Comparison of ENCODE assay signal across 27 cellular contexts in genomic region chr12:5581616-5582367, GRCh38.
A peak's percentile ranks its signal among the peaks of the same experiment; 100 is the strongest.
DNase-seq lines count a peak whose midpoint lies in the region; ATAC-seq and TF ChIP-seq lines count a peak whose summit lies in the region.
"Had no signal": no experiment of that assay in that cellular context is flagged by ENCODE, and none has a peak within 500 bp of the region (broad histone marks: within the 10 kb centered on the region; RNA-seq: fewer than 3 reads in every experiment).

No MANE protein-coding gene starts in this region.

- TF ChIP-seq POLR2A in vagina (IDR thresholded peaks at IDR 0.05), result no peak

- TF ChIP-seq CTCF in chondrocyte (IDR thresholded peaks at IDR 0.05), result no peak
- no peak for TF ChIP-seq CTCF in nephron progenitor cell (IDR thresholded peaks at IDR 0.05)
- no peak for TF ChIP-seq CTCF in vagina (IDR thresholded peaks at IDR 0.05)

- H3K36me3 Mint-ChIP-seq in chondrocyte (ENCODE audit: low read depth) (no peaks in the 10 kb centered on the region), nephron progenitor cell (ENCODE audit: low read depth) (no peaks in the 10 kb centered on the region)
- H3K36me3 Mint-ChIP-seq in activated CD8-positive, alpha-beta T cell treated with anti-CD3 and anti-CD28 coated beads, Interleukin-2, amount 10 ng/mL, durations not matched to agents 7 days and 5 days (ENCODE audit: low read depth), result no peaks in the 10 kb centered on the region
- H3K36me3 Mint-ChIP-seq: activated naive CD8-positive, alpha-beta T cell treated with anti-CD3 and anti-CD28 coated beads, Interleukin-2, amount 10 ng/mL, durations not matched to agents 7 days and 5 days; IgD-negative memory B cell had no signal

- ATAC-seq in left cardiac atrium (peak; percentile 64 to 75), HG02885 (IDR thresholded peaks at IDR 0.05; ENCODE audit: poor library complexity, unreplicated experiment) (no peak)
- ATAC-seq in activated CD8-positive, alpha-beta T cell treated with anti-CD3 and anti-CD28 coated beads, Interleukin-2, amount 10 ng/mL, durations not matched to agents 7 days and 5 days, result no peak
- ATAC-seq: activated T-cell treated with anti-CD3 and anti-CD28 coated beads, Interleukin-2, amount 50 U/mL, for 4 hours; esophagus mucosa; foreskin keratinocyte; Panc1 had no signal

- POLR2A ChIA-PET in activated CD8-positive, alpha-beta T cell treated with anti-CD3 and anti-CD28 coated beads, Interleukin-2, amount 10 ng/mL, durations not matched to agents 7 days and 5 days (lab: Charles Lee), result no interaction called here

- DNase-seq in chondrocyte (ENCODE audit: low spot score) (no peak), left cardiac atrium (peak; percentile 64), nephron progenitor cell (no peak), vagina (ENCODE audit: extremely low spot score in 2 of 2) (no peak), iPS-NIHi11 (ENCODE audit: low spot score) (no peak)
- no peak for DNase-seq in activated CD8-positive, alpha-beta T cell treated with anti-CD3 and anti-CD28 coated beads, Interleukin-2, amount 10 ng/mL, durations not matched to agents 7 days and 5 days
- DNase-seq: activated CD4-positive, alpha-beta T cell treated with anti-CD3 and anti-CD28 coated beads, Interleukin-2, amount 50 U/mL, for 1 hour; activated gamma-delta T cell treated with Interleukin-2 at 50 U/mL for 16 hours; activated naive CD8-positive, alpha-beta T cell treated with anti-CD3 and anti-CD28 coated beads, Interleukin-2, amount 10 ng/mL, durations not matched to agents 7 days and 5 days; activated T-cell treated with anti-CD3 and anti-CD28 coated beads, Interleukin-2, amount 50 U/mL, for 4 hours; caudate nucleus; COR-L47; foreskin keratinocyte; H9; head of caudate nucleus; NCI-H1436 treated with DMSO at 0.1 percent for 48 hours; NCI-H2081 treated with DMSO at 0.1 percent for 48 hours; NCI-H226; NCI-H526 treated with DMSO at 0.1 percent for 48 hours; SHP77 treated with DMSO at 0.1 percent for 48 hours; stimulated activated CD4-positive, alpha-beta T cell treated with anti-CD3 and anti-CD28 coated beads, Interleukin-4, amount 100 ng/mL, for 4 hours; SW 1271 had no signal

- no peaks in the 10 kb centered on the region for H3K9me3 Mint-ChIP-seq in chondrocyte (ENCODE audit: low read depth)
- H3K9me3 Mint-ChIP-seq in nephron progenitor cell, result peaks cover 3% of the 10 kb centered on the region
- H3K9me3 Mint-ChIP-seq in activated CD8-positive, alpha-beta T cell treated with anti-CD3 and anti-CD28 coated beads, Interleukin-2, amount 10 ng/mL, durations not matched to agents 7 days and 5 days (ENCODE audit: insufficient read depth), result no peaks in the 10 kb centered on the region
- H3K9me3 Mint-ChIP-seq: activated naive CD8-positive, alpha-beta T cell treated with anti-CD3 and anti-CD28 coated beads, Interleukin-2, amount 10 ng/mL, durations not matched to agents 7 days and 5 days; activated T-cell treated with anti-CD3 and anti-CD28 coated beads, Interleukin-2, amount 50 U/mL, for 4 hours; H9; IgD-negative memory B cell had no signal

- CTCF ChIA-PET in activated CD8-positive, alpha-beta T cell treated with anti-CD3 and anti-CD28 coated beads, Interleukin-2, amount 10 ng/mL, durations not matched to agents 7 days and 5 days (lab: Charles Lee), result no interaction called here

- H3K27me3 Mint-ChIP-seq in chondrocyte (ENCODE audit: low read depth), result no peaks in the 10 kb centered on the region
- H3K27me3 Mint-ChIP-seq in nephron progenitor cell (ENCODE audit: low read depth, poor library complexity), result peaks cover 3% of the 10 kb centered on the region
- H3K27me3 Mint-ChIP-seq in activated CD8-positive, alpha-beta T cell treated with anti-CD3 and anti-CD28 coated beads, Interleukin-2, amount 10 ng/mL, durations not matched to agents 7 days and 5 days (ENCODE audit: low read depth), result no peaks in the 10 kb centered on the region
- H3K27me3 Mint-ChIP-seq: activated naive CD8-positive, alpha-beta T cell treated with anti-CD3 and anti-CD28 coated beads, Interleukin-2, amount 10 ng/mL, durations not matched to agents 7 days and 5 days had no signal

- no peaks in the 10 kb centered on the region for H3K36me3 ChIP-seq in vagina

- peaks cover 51% of the 10 kb centered on the region for H3K4me1 ChIP-seq in vagina
- H3K4me1 ChIP-seq: foreskin keratinocyte had no signal

- H3K4me1 Mint-ChIP-seq in chondrocyte (ENCODE audit: low read depth), result peaks cover 47% of the 10 kb centered on the region
- peaks cover 70% of the 10 kb centered on the region for H3K4me1 Mint-ChIP-seq in nephron progenitor cell
- H3K4me1 Mint-ChIP-seq in activated CD8-positive, alpha-beta T cell treated with anti-CD3 and anti-CD28 coated beads, Interleukin-2, amount 10 ng/mL, durations not matched to agents 7 days and 5 days (ENCODE audit: low read depth), result no peaks in the 10 kb centered on the region
- H3K4me1 Mint-ChIP-seq: activated naive CD8-positive, alpha-beta T cell treated with anti-CD3 and anti-CD28 coated beads, Interleukin-2, amount 10 ng/mL, durations not matched to agents 7 days and 5 days; IgD-negative memory B cell had no signal

- H3K4me3 Mint-ChIP-seq in chondrocyte (ENCODE audit: unreplicated experiment), result no peak overlapping the region
- H3K4me3 Mint-ChIP-seq in nephron progenitor cell, result no peak overlapping the region
- H3K4me3 Mint-ChIP-seq in activated CD8-positive, alpha-beta T cell treated with anti-CD3 and anti-CD28 coated beads, Interleukin-2, amount 10 ng/mL, durations not matched to agents 7 days and 5 days, result no peak overlapping the region
- H3K4me3 Mint-ChIP-seq: activated naive CD8-positive, alpha-beta T cell treated with anti-CD3 and anti-CD28 coated beads, Interleukin-2, amount 10 ng/mL, durations not matched to agents 7 days and 5 days; activated T-cell treated with anti-CD3 and anti-CD28 coated beads, Interleukin-2, amount 50 U/mL, for 4 hours; H9; IgD-negative memory B cell had no signal

- H3K27ac ChIP-seq in vagina, result peak overlapping the region; percentile 30
- H3K27ac ChIP-seq: C4-2B, foreskin keratinocyte had no signal

- no peaks in the 10 kb centered on the region for H3K27me3 ChIP-seq in vagina
- H3K27me3 ChIP-seq: foreskin keratinocyte had no signal

- no peaks in the 10 kb centered on the region for H3K9me3 ChIP-seq in vagina

- H3K27ac Mint-ChIP-seq in chondrocyte (ENCODE audit: unreplicated experiment) (peak overlapping the region; percentile 24), nephron progenitor cell (peak overlapping the region; percentile 27)
- no peak overlapping the region for H3K27ac Mint-ChIP-seq in activated CD8-positive, alpha-beta T cell treated with anti-CD3 and anti-CD28 coated beads, Interleukin-2, amount 10 ng/mL, durations not matched to agents 7 days and 5 days
- H3K27ac Mint-ChIP-seq: activated naive CD8-positive, alpha-beta T cell treated with anti-CD3 and anti-CD28 coated beads, Interleukin-2, amount 10 ng/mL, durations not matched to agents 7 days and 5 days; IgD-negative memory B cell had no signal

- no peak overlapping the region for H3K4me3 ChIP-seq in vagina

- intact Hi-C loops in left cardiac atrium (cut with DNase I) (no loop called here), vagina (cut with DNase I) (no loop called here)

Comparison
In these comparisons a context has a peak if more than half of its experiments do, and no peak if none do; other contexts are left out.
1. ATAC-seq: peak in left cardiac atrium (2 of 2); none in HG02885 (single experiment) and activated CD8-positive, alpha-beta T cell treated with anti-CD3 and anti-CD28 coated beads, Interleukin-2, amount 10 ng/mL, durations not matched to agents 7 days and 5 days (single experiment).